In the genomic region with DNA sequence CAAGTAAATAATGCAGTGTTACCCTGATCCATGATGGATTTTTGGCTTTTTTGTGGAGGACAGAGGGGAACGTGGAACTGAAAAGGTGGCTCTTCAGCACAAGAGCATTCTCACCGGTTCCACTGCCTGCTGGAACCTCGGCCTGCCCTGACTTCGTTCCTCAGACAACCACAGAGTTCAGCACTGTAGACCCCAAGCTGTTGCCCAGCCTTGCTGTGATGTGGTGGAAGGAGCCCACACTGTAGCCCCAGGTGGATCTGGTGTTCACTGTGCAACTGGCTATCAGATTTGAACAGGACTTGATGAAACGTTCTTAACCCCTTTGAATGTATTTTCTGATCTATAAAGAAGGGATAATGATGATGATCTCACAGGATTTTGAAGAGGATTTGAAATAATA, we compare ENCODE assay signal across 28 cellular contexts.
"Had no signal": no experiment of that assay in that cellular context is flagged by ENCODE, and none has a peak within 500 bp of the region (broad histone marks: within the 10 kb centered on the region; RNA-seq: fewer than 3 reads in every experiment).

No MANE protein-coding gene starts in this region.

- H3K4me1 ChIP-seq: colonic mucosa, gastrocnemius medialis had no signal

- FAIRE-seq: endometrium, islet of Langerhans, keratinocyte had no signal

- H3K36me3 ChIP-seq: colonic mucosa, esophagus squamous epithelium, gastrocnemius medialis, heart right ventricle, left lung, lower lobe of right lung had no signal

- H3K9me3 Mint-ChIP-seq: dendritic cell treated with granulocyte-macrophage colony-stimulating factor and Interleukin-4, amounts not matched to agents 40 ng/mL and 50 ng/mL, for 4 days; effector memory CD8-positive, alpha-beta T cell; endodermal cell; mesothelial cell of epicardium; naive B cell had no signal

- H3K4me1 Mint-ChIP-seq: naive B cell had no signal

- H3K9me3 ChIP-seq: colonic mucosa, esophagus squamous epithelium, gastrocnemius medialis, heart right ventricle, left lung, lower lobe of right lung, mucosa of descending colon had no signal

- H3K27ac Mint-ChIP-seq: dendritic cell treated with granulocyte-macrophage colony-stimulating factor and Interleukin-4, amounts not matched to agents 40 ng/mL and 50 ng/mL, for 4 days; effector memory CD8-positive, alpha-beta T cell; endodermal cell; mesothelial cell of epicardium; naive B cell had no signal

- H3K27ac ChIP-seq: colonic mucosa, epithelial cell of prostate, esophagus squamous epithelium, gastrocnemius medialis, heart right ventricle, left lung, lower lobe of right lung had no signal

- DNase-seq: colonic mucosa; cortex of kidney; effector CD8-positive, alpha-beta T cell; effector memory CD8-positive, alpha-beta T cell; endodermal cell; erythroblast; esophagus squamous epithelium; foreskin fibroblast; foreskin melanocyte; gastrocnemius medialis; glutamatergic neuron; head of caudate nucleus; heart right ventricle; hippocampal formation; left cardiac atrium; left lung; left ventricle myocardium superior; lower lobe of right lung; mesenchymal stem cell; mucosa of descending colon; naive B cell had no signal

- H3K36me3 Mint-ChIP-seq: mesothelial cell of epicardium, naive B cell had no signal

- ATAC-seq: effector memory CD8-positive, alpha-beta T cell; esophagus mucosa; gastrocnemius medialis; heart right ventricle; left cardiac atrium; left lung; left ventricle myocardium superior; lower lobe of right lung; mucosa of descending colon had no signal

- H3K4me3 ChIP-seq: colonic mucosa, esophagus squamous epithelium, gastrocnemius medialis, heart right ventricle, left lung, lower lobe of right lung, mucosa of descending colon had no signal

- H3K27me3 ChIP-seq: colonic mucosa had no signal

- H3K4me3 Mint-ChIP-seq: dendritic cell treated with granulocyte-macrophage colony-stimulating factor and Interleukin-4, amounts not matched to agents 40 ng/mL and 50 ng/mL, for 4 days; effector memory CD8-positive, alpha-beta T cell; endodermal cell; mesothelial cell of epicardium; naive B cell had no signal
